8 cellular contexts compared by ENCODE assay signal in genomic region chr12:112125250-112125999, GRCh38. TPM values are rescaled to one million over a fixed set of nuclear protein-coding genes. Genes with fewer than 3 reads are reported as not detected.
DNase-seq lines count a peak whose midpoint lies in the region; ATAC-seq lines count a peak whose summit lies in the region.

Gene TRAFD1, plus strand, starts transcription at chr12:112125560. Its CDS starts 4,963 bp downstream, at chr12:112130523.

- peaks cover 53% of the 10 kb centered on the region for H3K4me1 ChIP-seq in BLaER1

- peak within 1 kb of the TSS; percentile 92 for H3K4me3 Mint-ChIP-seq in activated CD4-positive, alpha-beta T cell treated with anti-CD3 and anti-CD28 coated beads, Interleukin-2, amount 10 ng/mL, durations not matched to agents 7 days and 5 days

- peak within 1 kb of the TSS; percentile 97 for H3K4me2 ChIP-seq in BLaER1

- H3K27ac ChIP-seq in BLaER1: peak within 1 kb of the TSS; percentile 90

- no peaks in the 10 kb centered on the region for H3K27me3 ChIP-seq in BLaER1

- peak within 1 kb of the TSS; percentile 93 for H3K9ac ChIP-seq in BLaER1

- H4K20me1 ChIP-seq in BLaER1: peaks cover 18% of the 10 kb centered on the region; the same call in 1 of the 2 replicates

- no peaks in the 10 kb centered on the region for H3K9me3 ChIP-seq in BLaER1

- POLR2A ChIA-PET in activated CD4-positive, alpha-beta T cell treated with anti-CD3 and anti-CD28 coated beads, Interleukin-2, amount 10 ng/mL, durations not matched to agents 7 days and 5 days (lab: Charles Lee): interaction anchor here (0.5 to 1.5 kb wide), 6 partner anchors 9 to 853 kb away, joined by 3 to 4 read pairs (median 4); partner anchors contain the start of gene OAS2

- DNase-seq in NCI-H69 (lab: John Stamatoyannopoulos, UW) (peak; percentile 99), cortex of kidney (lab: John Stamatoyannopoulos, UW) (peak; percentile 33), left colon (peak; percentile 98 to 99)
- peak; percentile 99 for DNase-seq in activated CD4-positive, alpha-beta T cell treated with anti-CD3 and anti-CD28 coated beads, Interleukin-2, amount 10 ng/mL, durations not matched to agents 7 days and 5 days
- peak; percentile 98 for DNase-seq in stimulated activated CD4-positive, alpha-beta T cell treated with anti-CD3 and anti-CD28 coated beads, Interleukin-1b, Interleukin-23, amount 100 ng/mL, for 48 hours

- intact Hi-C loops in left colon (cut with DNase I, micrococcal nuclease): no loop called here

- CTCF ChIA-PET in activated CD4-positive, alpha-beta T cell treated with anti-CD3 and anti-CD28 coated beads, Interleukin-2, amount 10 ng/mL, durations not matched to agents 7 days and 5 days (lab: Charles Lee): interaction anchor here (1.0 to 3.6 kb wide), 6 partner anchors 9 to 115 kb away, joined by 3 to 13 read pairs (median 4); partner anchors contain the start of gene NAA25

- H3K4me1 Mint-ChIP-seq in activated CD4-positive, alpha-beta T cell treated with anti-CD3 and anti-CD28 coated beads, Interleukin-2, amount 10 ng/mL, durations not matched to agents 7 days and 5 days: peaks cover 41% of the 10 kb centered on the region

- H3K27me3 Mint-ChIP-seq in activated CD4-positive, alpha-beta T cell treated with anti-CD3 and anti-CD28 coated beads, Interleukin-2, amount 10 ng/mL, durations not matched to agents 7 days and 5 days: peaks cover 5% of the 10 kb centered on the region

- H3K4me3 ChIP-seq in BLaER1: peak within 1 kb of the TSS; percentile 87

- H3K9me3 Mint-ChIP-seq in activated CD4-positive, alpha-beta T cell treated with anti-CD3 and anti-CD28 coated beads, Interleukin-2, amount 10 ng/mL, durations not matched to agents 7 days and 5 days: no peaks in the 10 kb centered on the region

- ATAC-seq in GM19328 (IDR thresholded peaks at IDR 0.05; ENCODE audit: unreplicated experiment): peak; percentile 94
- peak; percentile 95 for ATAC-seq in HG03520 (IDR thresholded peaks at IDR 0.05; ENCODE audit: unreplicated experiment)
- peak; percentile 99 for ATAC-seq in left colon

- H3K36me3 Mint-ChIP-seq in activated CD4-positive, alpha-beta T cell treated with anti-CD3 and anti-CD28 coated beads, Interleukin-2, amount 10 ng/mL, durations not matched to agents 7 days and 5 days (ENCODE audit: low read depth): peaks cover 16% of the 10 kb centered on the region

- peak within 1 kb of the TSS; percentile 86 for H3K27ac Mint-ChIP-seq in activated CD4-positive, alpha-beta T cell treated with anti-CD3 and anti-CD28 coated beads, Interleukin-2, amount 10 ng/mL, durations not matched to agents 7 days and 5 days

- H3K36me3 ChIP-seq in BLaER1: no peaks in the 10 kb centered on the region

RNA-seq across cellular contexts. Expression of gene TRAFD1, which starts in this region (rescaled TPM):
- 10 to 100 TPM; 68.9 to 70.4 TPM for total RNA-seq in activated CD4-positive, alpha-beta T cell treated with anti-CD3 and anti-CD28 coated beads, Interleukin-2, amount 10 ng/mL, durations not matched to agents 7 days and 5 days
- total RNA-seq in left colon: 10 to 100 TPM; 25.3 to 32.8 TPM

Comparison
In these comparisons a context has a peak if more than half of its experiments do, and no peak if none do; other contexts are left out.
1. Peak in every context shown above with its lines: DNase-seq, ATAC-seq, H3K4me3 ChIP-seq and H3K27ac ChIP-seq.
2. DNase-seq: peak in every context shown above with its lines; median percentile 99 in NCI-H69; 99 in activated CD4-positive, alpha-beta T cell treated with anti-CD3 and anti-CD28 coated beads, Interleukin-2, amount 10 ng/mL, durations not matched to agents 7 days and 5 days; 98 in left colon; 98 in stimulated activated CD4-positive, alpha-beta T cell treated with anti-CD3 and anti-CD28 coated beads, Interleukin-1b, Interleukin-23, amount 100 ng/mL, for 48 hours; 33 in cortex of kidney.